8 cellular contexts compared by ENCODE assay signal in the genomic region with DNA sequence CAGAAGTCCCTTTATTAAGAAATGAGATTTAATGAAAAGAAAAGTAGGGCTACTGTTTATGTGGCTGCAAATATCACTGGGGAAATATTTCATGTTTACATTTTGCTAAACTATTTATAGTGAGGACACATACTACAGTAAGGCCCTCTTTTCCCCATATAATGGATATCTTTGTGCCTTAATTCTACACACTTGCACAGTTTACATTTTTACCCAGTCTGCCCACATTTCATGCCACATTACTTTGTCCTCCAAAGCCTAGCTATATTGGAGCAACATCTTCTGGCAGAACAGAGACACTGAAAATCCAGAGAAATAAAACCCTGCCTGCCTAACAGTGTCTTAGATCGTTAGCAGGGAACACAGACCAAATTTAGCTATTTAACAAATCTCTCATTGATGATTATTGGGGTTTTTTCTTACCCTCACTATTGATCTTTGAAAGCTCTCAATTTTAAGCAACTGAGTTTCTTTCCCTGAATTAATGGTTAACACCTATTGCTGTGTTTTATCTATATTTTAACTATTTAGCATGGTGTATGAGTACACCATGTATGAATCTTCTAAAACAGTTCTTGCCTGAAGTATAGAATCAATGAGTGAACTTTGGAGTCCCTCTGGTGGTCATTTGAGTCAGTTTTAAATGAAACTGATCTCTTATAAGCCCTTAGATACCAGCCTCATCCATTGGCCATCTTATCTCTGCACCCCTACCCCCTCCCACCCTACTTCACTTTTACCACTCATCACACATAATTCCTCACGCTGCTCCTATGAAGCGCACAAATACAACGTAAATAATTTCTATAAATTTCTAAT.
A peak's percentile ranks its signal among the peaks of the same experiment; 100 is the strongest.
DNase-seq lines count a peak whose midpoint lies in the region; ATAC-seq, FAIRE-seq and TF ChIP-seq lines count a peak whose summit lies in the region.

No MANE protein-coding gene starts in this region.

- intact Hi-C loops in CD8-positive, alpha-beta T cell (cut with DNase I, micrococcal nuclease) = loop anchor here in 1 of 2 experiments (5.0 kb wide), 1 partner anchor 1576 kb away; no protein-coding TSS in a partner anchor
- intact Hi-C loops in posterior cingulate gyrus (cut with DNase I) = loop anchor here (5.0 kb wide), 1 partner anchor 1571 kb away; no protein-coding TSS in a partner anchor
- intact Hi-C loops in kidney (cut with DNase I) = no loop called here

- no peak overlapping the region for H3K27ac Mint-ChIP-seq in CD8-positive, alpha-beta T cell

- peaks cover 8% of the 10 kb centered on the region for H3K27me3 Mint-ChIP-seq in CD8-positive, alpha-beta T cell (ENCODE audit: low read depth)

- no peaks in the 10 kb centered on the region for H3K4me1 ChIP-seq in CD8-positive, alpha-beta T cell (ENCODE audit: insufficient read depth, low read length)
- H3K4me1 ChIP-seq in kidney (ENCODE audit: control insufficient read depth in 1 of 2, insufficient read depth in 1 of 2, low read depth in 1 of 2, low read length in 2 of 2) = no peaks in the 10 kb centered on the region

- H3K4me1 Mint-ChIP-seq in CD8-positive, alpha-beta T cell (ENCODE audit: low read depth) = no peaks in the 10 kb centered on the region

- no peak overlapping the region for H3K4me3 Mint-ChIP-seq in CD8-positive, alpha-beta T cell

- H3K9ac ChIP-seq in kidney (ENCODE audit: low read length in 2 of 2) = no peak overlapping the region

- POLR2A ChIA-PET in CD8-positive, alpha-beta T cell (lab: Charles Lee) = no interaction called here

- no peak for FAIRE-seq in kidney (lab: Jason Lieb, UNC)

- peak; percentile 21 for DNase-seq in DMS153 (lab: John Stamatoyannopoulos, UW)
- peak; percentile 34 for DNase-seq in HS-5 (ENCODE audit: low read depth)
- peak; percentile 69 for DNase-seq in SK-N-DZ (ENCODE audit: low spot score)
- DNase-seq in iPS-NIHi11 (ENCODE audit: low spot score) = peak; percentile 34
- DNase-seq in CD8-positive, alpha-beta T cell = no peak
- no peak for DNase-seq in posterior cingulate gyrus
- no peak for DNase-seq in kidney

- peak; percentile 89 for ATAC-seq in GM19351 (IDR thresholded peaks at IDR 0.05; ENCODE audit: unreplicated experiment)
- ATAC-seq in CD8-positive, alpha-beta T cell = no peak

- no peaks in the 10 kb centered on the region for H3K36me3 ChIP-seq in CD8-positive, alpha-beta T cell (ENCODE audit: insufficient read depth, low read length)
- H3K36me3 ChIP-seq in kidney (ENCODE audit: control insufficient read depth in 1 of 2, insufficient read depth in 2 of 2, low read length in 2 of 2) = no peaks in the 10 kb centered on the region

- H3K4me3 ChIP-seq in CD8-positive, alpha-beta T cell (ENCODE audit: low read depth, low read length) = no peak overlapping the region
- no peak overlapping the region for H3K4me3 ChIP-seq in kidney (ENCODE audit: low read length in 2 of 2)

- no peaks in the 10 kb centered on the region for H3K27me3 ChIP-seq in CD8-positive, alpha-beta T cell (ENCODE audit: insufficient read depth, low read length)

- H3K27ac ChIP-seq in CD8-positive, alpha-beta T cell (ENCODE audit: low read depth, low read length) = no peak overlapping the region
- H3K27ac ChIP-seq in kidney (ENCODE audit: low read depth in 2 of 2, low read length in 2 of 2) = no peak overlapping the region

- no peaks in the 10 kb centered on the region for H3K36me3 Mint-ChIP-seq in CD8-positive, alpha-beta T cell

- CTCF ChIA-PET in CD8-positive, alpha-beta T cell (lab: Charles Lee) = interaction anchor here (1.6 kb wide), 1 partner anchor 1574 kb away, joined by 4 read pairs; no protein-coding TSS in a partner anchor

- H3K9me3 Mint-ChIP-seq in CD8-positive, alpha-beta T cell = no peaks in the 10 kb centered on the region

- TF ChIP-seq CTCF in CD8-positive, alpha-beta T cell (IDR thresholded peaks at IDR 0.05) = no peak
- TF ChIP-seq CTCF in kidney (IDR thresholded peaks at IDR 0.05; ENCODE audit: borderline replicate concordance, extremely low read depth, insufficient read depth) = no peak

- H3K9me3 ChIP-seq in CD8-positive, alpha-beta T cell (ENCODE audit: low read length) = no peaks in the 10 kb centered on the region
- no peaks in the 10 kb centered on the region for H3K9me3 ChIP-seq in kidney (ENCODE audit: control insufficient read depth in 1 of 2, low read length in 2 of 2)

Comparison
In these comparisons a context has a peak if more than half of its experiments do, and no peak if none do; other contexts are left out.
1. DNase-seq: peak in DMS153 (single experiment), HS-5 (single experiment), SK-N-DZ (single experiment) and iPS-NIHi11 (single experiment); none in CD8-positive, alpha-beta T cell (0 of 7), posterior cingulate gyrus (0 of 10) and kidney (single experiment).